In the genomic region with DNA sequence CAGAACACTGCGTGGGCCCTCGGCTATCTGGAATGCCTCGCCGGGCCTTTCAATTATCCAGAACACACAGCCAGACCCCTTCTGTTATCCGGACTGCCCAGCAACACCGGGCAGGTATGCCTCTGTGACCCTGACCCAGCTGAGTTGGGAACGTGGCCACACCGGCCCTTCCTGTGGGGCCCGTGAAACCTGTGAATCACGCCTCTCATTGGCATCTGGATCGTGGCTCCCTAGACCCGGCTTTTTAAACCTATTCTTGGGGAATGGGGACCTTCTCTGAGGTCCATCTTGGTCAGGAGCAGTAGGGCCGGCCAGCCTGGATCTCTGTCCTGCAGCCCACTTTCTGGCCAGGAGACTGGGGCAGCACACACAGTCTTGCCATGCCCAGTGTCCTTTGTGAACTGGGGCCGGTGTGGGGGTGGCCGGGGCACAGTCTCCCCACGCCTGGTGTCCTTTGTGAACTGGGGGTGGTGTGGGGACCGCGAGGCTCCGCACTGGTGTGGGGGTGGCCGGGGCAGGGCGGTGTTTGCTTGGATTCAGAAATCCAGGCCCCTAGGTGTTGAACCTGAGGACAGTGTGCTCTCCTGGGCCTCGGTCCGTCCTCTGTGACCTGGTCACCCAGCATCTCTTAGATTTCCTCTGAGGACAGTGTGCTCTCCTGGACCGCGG, we compare ENCODE assay signal across 22 cellular contexts. TPM values are rescaled to one million over a fixed set of nuclear protein-coding genes. Genes with fewer than 3 reads are reported as not detected.
DNase-seq lines count a peak whose midpoint lies in the region; ATAC-seq and TF ChIP-seq lines count a peak whose summit lies in the region.
"Had no signal": no experiment of that assay in that cellular context is flagged by ENCODE, and none has a peak within 500 bp of the region (broad histone marks: within the 10 kb centered on the region; RNA-seq: fewer than 3 reads in every experiment).

No MANE protein-coding gene starts in this region.

- H3K4me3 Mint-ChIP-seq in nephron progenitor cell = no peak overlapping the region
- H3K4me3 Mint-ChIP-seq in activated T-cell treated with anti-CD3 and anti-CD28 coated beads, Interleukin-2, amount 50 U/mL, for 24 hours = no peak overlapping the region
- H3K4me3 Mint-ChIP-seq: activated CD8-positive, alpha-beta T cell treated with anti-CD3 and anti-CD28 coated beads, Interleukin-2, amount 10 ng/mL, durations not matched to agents 7 days and 5 days; memory B cell had no signal

- whole genome bisulfite sequencing in aorta, 2 donors = 82 to 83% methylated on average over 25 of the region's 25 CpGs

- no peaks in the 10 kb centered on the region for H3K9me3 Mint-ChIP-seq in nephron progenitor cell
- H3K9me3 Mint-ChIP-seq in activated T-cell treated with anti-CD3 and anti-CD28 coated beads, Interleukin-2, amount 50 U/mL, for 24 hours = no peaks in the 10 kb centered on the region
- H3K9me3 Mint-ChIP-seq: memory B cell, naive B cell had no signal

- H3K27ac ChIP-seq in left ventricle myocardium inferior (replicated peaks) = no peak overlapping the region
- H3K27ac ChIP-seq in aorta (ENCODE audit: low read depth in 1 of 2, low read length in 2 of 2) = no peak overlapping the region
- H3K27ac ChIP-seq: 22Rv1, colonic mucosa, gastroesophageal sphincter, SJSA1, stomach, tibial nerve had no signal

- DNase-seq in Right ventricle myocardium inferior (ENCODE audit: missing footprints) (peak; percentile 64), cardiac septum (ENCODE audit: low spot score) (no peak), left ventricle myocardium inferior (peak; percentile 13), nephron progenitor cell (no peak), aorta (peak; percentile 40 to 69), NCI-H1092 treated with DMSO at 0.1 percent for 48 hours (lab: John Stamatoyannopoulos, UW) (no peak), G401 (ENCODE audit: low spot score) (no peak)
- DNase-seq in activated T-cell treated with anti-CD3 and anti-CD28 coated beads, Interleukin-2, amount 50 U/mL, for 24 hours = no peak
- DNase-seq: activated CD4-positive, alpha-beta T cell treated with anti-CD3 and anti-CD28 coated beads for 1 hour; activated CD8-positive, alpha-beta T cell treated with anti-CD3 and anti-CD28 coated beads, Interleukin-2, amount 10 ng/mL, durations not matched to agents 7 days and 5 days; colonic mucosa; KBM-7; naive B cell; NCI-H146; NCI-H510A treated with DMSO at 0.1 percent for 48 hours; NK-92 treated with Interleukin-12 subunit alpha and Interleukin-12 subunit beta, amount 100 ng/mL, for 24 hours; stomach had no signal

- in situ Hi-C loops in G401 (cut with HindIII; ENCODE audit: low sequenced_read_pairs) = no loop called here

- ATAC-seq in Right ventricle myocardium inferior (no peak), aorta (ENCODE audit: low FRiP score) (no peak)
- ATAC-seq: activated CD8-positive, alpha-beta T cell treated with anti-CD3 and anti-CD28 coated beads, Interleukin-2, amount 10 ng/mL, durations not matched to agents 7 days and 5 days; gastroesophageal sphincter had no signal

- no peak for TF ChIP-seq CTCF in left ventricle myocardium inferior (IDR thresholded peaks at IDR 0.05; ENCODE audit: borderline replicate concordance)
- no peak for TF ChIP-seq CTCF in nephron progenitor cell (IDR thresholded peaks at IDR 0.05)

- H3K9me3 ChIP-seq in left ventricle myocardium inferior (replicated peaks) = no peaks in the 10 kb centered on the region
- H3K9me3 ChIP-seq in aorta (ENCODE audit: control insufficient read depth, low read length) = no peaks in the 10 kb centered on the region
- H3K9me3 ChIP-seq: colonic mucosa, gastroesophageal sphincter, SJSA1, stomach, tibial nerve had no signal

- H3K4me1 ChIP-seq in left ventricle myocardium inferior (peaks cover 89% of the 10 kb centered on the region), aorta (ENCODE audit: control insufficient read depth in 1 of 2, insufficient read depth in 2 of 2, low read length in 2 of 2) (no peaks in the 10 kb centered on the region)
- H3K4me1 ChIP-seq: colonic mucosa, SJSA1 had no signal

- H3K27me3 ChIP-seq in left ventricle myocardium inferior (ENCODE audit: low read depth) (no peaks in the 10 kb centered on the region), aorta (ENCODE audit: control insufficient read depth in 1 of 2, insufficient read depth in 2 of 2, low read length in 1 of 2) (no peaks in the 10 kb centered on the region)
- H3K27me3 ChIP-seq: colonic mucosa, gastroesophageal sphincter, SJSA1, stomach, tibial nerve had no signal

- H3K4me3 ChIP-seq in left ventricle myocardium inferior (no peak overlapping the region), aorta (ENCODE audit: low read length in 2 of 2) (no peak overlapping the region)
- H3K4me3 ChIP-seq: colonic mucosa, gastroesophageal sphincter, SJSA1, stomach, tibial nerve had no signal

- no peaks in the 10 kb centered on the region for H3K27me3 Mint-ChIP-seq in nephron progenitor cell (ENCODE audit: low read depth, poor library complexity)
- H3K27me3 Mint-ChIP-seq in activated T-cell treated with anti-CD3 and anti-CD28 coated beads, Interleukin-2, amount 50 U/mL, for 24 hours = peaks cover 3% of the 10 kb centered on the region

- intact Hi-C loops in Right ventricle myocardium inferior (cut with DNase I) = no loop called here
- intact Hi-C loops in cardiac septum (cut with DNase I) = no loop called here
- intact Hi-C loops in left ventricle myocardium inferior (cut with micrococcal nuclease) = no loop called here
- intact Hi-C loops in aorta (cut with DNase I) = no loop called here

- H3K36me3 ChIP-seq in left ventricle myocardium inferior (no peaks in the 10 kb centered on the region), aorta (ENCODE audit: control insufficient read depth in 1 of 2, insufficient read depth in 2 of 2, low read length in 1 of 2) (no peaks in the 10 kb centered on the region)
- H3K36me3 ChIP-seq: colonic mucosa, gastroesophageal sphincter, SJSA1, stomach, tibial nerve had no signal

- peaks cover 81% of the 10 kb centered on the region for H3K4me1 Mint-ChIP-seq in nephron progenitor cell
- no peaks in the 10 kb centered on the region for H3K4me1 Mint-ChIP-seq in activated T-cell treated with anti-CD3 and anti-CD28 coated beads, Interleukin-2, amount 50 U/mL, for 24 hours (ENCODE audit: low read depth)
- H3K4me1 Mint-ChIP-seq: memory B cell, naive B cell had no signal

- peak overlapping the region; percentile 73 for H3K27ac Mint-ChIP-seq in nephron progenitor cell
- no peak overlapping the region for H3K27ac Mint-ChIP-seq in activated T-cell treated with anti-CD3 and anti-CD28 coated beads, Interleukin-2, amount 50 U/mL, for 24 hours
- H3K27ac Mint-ChIP-seq: activated CD8-positive, alpha-beta T cell treated with anti-CD3 and anti-CD28 coated beads, Interleukin-2, amount 10 ng/mL, durations not matched to agents 7 days and 5 days; memory B cell had no signal

- no peaks in the 10 kb centered on the region for H3K36me3 Mint-ChIP-seq in nephron progenitor cell (ENCODE audit: low read depth)
- no peaks in the 10 kb centered on the region for H3K36me3 Mint-ChIP-seq in activated T-cell treated with anti-CD3 and anti-CD28 coated beads, Interleukin-2, amount 50 U/mL, for 24 hours (ENCODE audit: low read depth)
- H3K36me3 Mint-ChIP-seq: memory B cell, naive B cell had no signal

RNA-seq across cellular contexts. Expression of a gene that starts 11.1 kb away (rescaled TPM):
- total RNA-seq in Right ventricle myocardium inferior (51.6 TPM), cardiac septum (77.0 TPM), left ventricle myocardium inferior (66.5 TPM), aorta (100 to 1,000 TPM; 289 to 301 TPM)
- polyA plus RNA-seq in aorta = 100 to 1,000 TPM in 1 of 2 donors, 10 to 100 TPM in 1; 97.3 to 963 TPM
- total RNA-seq in G401 (2014; rRNA removed; shearing (Covaris generic)) = 353 and 524 TPM in 2 replicates

Comparison
In these comparisons a context has a peak if more than half of its experiments do, and no peak if none do; other contexts are left out.
1. DNase-seq: peak in Right ventricle myocardium inferior (single experiment), left ventricle myocardium inferior (single experiment) and aorta (2 of 2); none in cardiac septum (single experiment), nephron progenitor cell (single experiment), NCI-H1092 treated with DMSO at 0.1 percent for 48 hours (single experiment), activated T-cell treated with anti-CD3 and anti-CD28 coated beads, Interleukin-2, amount 50 U/mL, for 24 hours (single experiment) and G401 (single experiment).